7 cellular contexts compared by ENCODE assay signal in genomic region chr2:8861797-8862196, GRCh38.
"Had no signal": no experiment of that assay in that cellular context is flagged by ENCODE, and none has a peak within 500 bp of the region (broad histone marks: within the 10 kb centered on the region; RNA-seq: fewer than 3 reads in every experiment).

No MANE protein-coding gene starts in this region.

- H3K27ac Mint-ChIP-seq: HFFc6 had no signal

- H3K4me3 ChIP-seq: HAP-1, K562 had no signal

- ATAC-seq: HCT116, K562 had no signal

- H3K9me3 ChIP-seq: HAP-1 had no signal

- H3K9me3 Mint-ChIP-seq: HFFc6 had no signal

- H3K36me3 ChIP-seq: HAP-1 had no signal

- DNase-seq: GOT3, H7, HFFc6, IMR-90 had no signal

- H3K4me3 Mint-ChIP-seq: HFFc6 had no signal

- H3K4me1 ChIP-seq: HAP-1 had no signal
